In genomic region chr3:146218880-146219866, GRCh38 we compare ENCODE assay signal across 8 cellular contexts. TPM values are rescaled to one million over a fixed set of nuclear protein-coding genes. Genes with fewer than 3 reads are reported as not detected.
DNase-seq lines count a peak whose midpoint lies in the region; TF ChIP-seq lines count a peak whose summit lies in the region.

No MANE protein-coding gene starts in this region.

- DNase-seq in SKM-1 treated with dmso at 0.1 percent for 144 hours (lab: John Stamatoyannopoulos, UW; ENCODE audit: unreplicated experiment) (peak; percentile 35), SKM-1 (lab: John Stamatoyannopoulos, UW; ENCODE audit: unreplicated experiment) (no peak), HS-5 (ENCODE audit: low read depth) (peak; percentile 14), T follicular helper cell (ENCODE audit: low read depth) (peak; percentile 14), mesenchymal stem cell (peak; percentile 36), thyroid gland (peak; percentile 27 to 42), islet precursor cell (no peak)
- peak; percentile 1 for DNase-seq in central memory CD4-positive, alpha-beta T cell

- no peak overlapping the region for H3K4me2 ChIP-seq in mesenchymal stem cell (ENCODE audit: low read length, poor library complexity, severe bottlenecking)

- intact Hi-C loops in thyroid gland (cut with DNase I), result loop anchor here (2.0 kb wide), 1 partner anchor 108 kb away; no protein-coding TSS in a partner anchor

- no peak overlapping the region for H3K4me3 ChIP-seq in mesenchymal stem cell (ENCODE audit: insufficient read depth in 1 of 2, low read depth in 1 of 2, low read length in 2 of 2)
- no peak overlapping the region for H3K4me3 ChIP-seq in thyroid gland (replicated peaks in 1 of 3)

- H3K27me3 ChIP-seq in mesenchymal stem cell (ENCODE audit: control insufficient read depth in 1 of 2, insufficient read depth in 1 of 2, low read length in 2 of 2) (no peaks in the 10 kb centered on the region), thyroid gland (no peaks in the 10 kb centered on the region)

- TF ChIP-seq CTCF in thyroid gland (IDR thresholded peaks at IDR 0.05), result peak; percentile 40 to 81 (median 68)

- WGBS in mesenchymal stem cell, result 93% methylated on average over 9 of the region's 13 CpGs
- WGBS in thyroid gland, 2 donors, result 71 to 73% methylated on average over 13 of the region's 13 CpGs

- no peak for TF ChIP-seq POLR2A in thyroid gland (IDR thresholded peaks at IDR 0.05)

- H3K27ac ChIP-seq in mesenchymal stem cell (ENCODE audit: low read length, poor library complexity, severe bottlenecking), result no peak overlapping the region
- no peak overlapping the region for H3K27ac ChIP-seq in thyroid gland

- no peak overlapping the region for H2AFZ ChIP-seq in mesenchymal stem cell (ENCODE audit: low read depth, low read length)

- H3K79me1 ChIP-seq in mesenchymal stem cell (replicated peaks; ENCODE audit: low read length, poor library complexity, severe bottlenecking), result no peaks in the 10 kb centered on the region

- H3K4me1 ChIP-seq in mesenchymal stem cell (ENCODE audit: control insufficient read depth, insufficient read depth, low read depth, low read length) (peaks cover 4% of the 10 kb centered on the region), thyroid gland (peaks cover 0 to 17% of the 10 kb centered on the region in 2 donors)

- H3K18ac ChIP-seq in mesenchymal stem cell (ENCODE audit: low read depth in 1 of 2, low read length in 2 of 2), result no peak overlapping the region

- H3K9ac ChIP-seq in mesenchymal stem cell (ENCODE audit: low read length), result no peak overlapping the region

- H2BK5ac ChIP-seq in mesenchymal stem cell (ENCODE audit: low read depth, low read length, poor library complexity, severe bottlenecking), result no peak overlapping the region

- H2BK15ac ChIP-seq in mesenchymal stem cell (ENCODE audit: low read depth, poor library complexity, severe bottlenecking), result no peak overlapping the region

- H2BK120ac ChIP-seq in mesenchymal stem cell (ENCODE audit: low read depth, low read length), result no peak overlapping the region

- no peak overlapping the region for H2BK12ac ChIP-seq in mesenchymal stem cell (ENCODE audit: low read length in 2 of 2)

- H3K9me3 ChIP-seq in mesenchymal stem cell (ENCODE audit: control insufficient read depth, low read length) (no peaks in the 10 kb centered on the region), thyroid gland (no peaks in the 10 kb centered on the region)

- peaks cover 0 to 25% of the 10 kb centered on the region in 2 experiments for H3K36me3 ChIP-seq in mesenchymal stem cell (ENCODE audit: control insufficient read depth in 1 of 2, insufficient read depth in 2 of 2, low read depth in 1 of 2, low read length in 2 of 2)
- H3K36me3 ChIP-seq in thyroid gland, result no peaks in the 10 kb centered on the region

- H3K14ac ChIP-seq in mesenchymal stem cell (ENCODE audit: low read length in 2 of 2), result no peak overlapping the region

- H3K4ac ChIP-seq in mesenchymal stem cell (ENCODE audit: low read depth in 1 of 2, low read length in 2 of 2), result peak overlapping the region in 1 of 2 experiments; percentile 49

- H2AK5ac ChIP-seq in mesenchymal stem cell (ENCODE audit: low read length, severe bottlenecking), result no peak overlapping the region

- no peak overlapping the region for H3K23ac ChIP-seq in mesenchymal stem cell (ENCODE audit: low read length in 2 of 2)

- H4K91ac ChIP-seq in mesenchymal stem cell (ENCODE audit: low read length), result no peak overlapping the region

- H4K8ac ChIP-seq in mesenchymal stem cell (ENCODE audit: low read length), result no peak overlapping the region

RNA-seq across cellular contexts. Expression of gene PLSCR4, which starts 31.7 kb away (rescaled TPM):
- polyA plus RNA-seq in mesenchymal stem cell (2013, experiment 1 of 2), result 10.3 TPM
- 10.0 TPM for polyA plus RNA-seq in mesenchymal stem cell (2013, experiment 2 of 2)
- total RNA-seq in thyroid gland, result 100 to 1,000 TPM in 1 of 4 donors, 10 to 100 TPM in 3; 61.6 to 110 (median 78.4) TPM

RNA-seq across cellular contexts. Expression of gene PLOD2, which starts 58.2 kb away (rescaled TPM):
- polyA plus RNA-seq in mesenchymal stem cell (2013, experiment 1 of 2), result 154 TPM
- polyA plus RNA-seq in mesenchymal stem cell (2013, experiment 2 of 2), result 161 TPM
- total RNA-seq in thyroid gland, result 100 to 1,000 TPM; 110 to 171 (median 156) TPM

Comparison
In these comparisons a context has a peak if more than half of its experiments do, and no peak if none do; other contexts are left out.
1. DNase-seq: peak in SKM-1 treated with dmso at 0.1 percent for 144 hours (single experiment), HS-5 (single experiment), T follicular helper cell (single experiment), central memory CD4-positive, alpha-beta T cell (single experiment), mesenchymal stem cell (single experiment) and thyroid gland (2 of 2); none in SKM-1 (single experiment) and islet precursor cell (single experiment).